ENCODE assay signal across 22 cellular contexts in the genomic region with DNA sequence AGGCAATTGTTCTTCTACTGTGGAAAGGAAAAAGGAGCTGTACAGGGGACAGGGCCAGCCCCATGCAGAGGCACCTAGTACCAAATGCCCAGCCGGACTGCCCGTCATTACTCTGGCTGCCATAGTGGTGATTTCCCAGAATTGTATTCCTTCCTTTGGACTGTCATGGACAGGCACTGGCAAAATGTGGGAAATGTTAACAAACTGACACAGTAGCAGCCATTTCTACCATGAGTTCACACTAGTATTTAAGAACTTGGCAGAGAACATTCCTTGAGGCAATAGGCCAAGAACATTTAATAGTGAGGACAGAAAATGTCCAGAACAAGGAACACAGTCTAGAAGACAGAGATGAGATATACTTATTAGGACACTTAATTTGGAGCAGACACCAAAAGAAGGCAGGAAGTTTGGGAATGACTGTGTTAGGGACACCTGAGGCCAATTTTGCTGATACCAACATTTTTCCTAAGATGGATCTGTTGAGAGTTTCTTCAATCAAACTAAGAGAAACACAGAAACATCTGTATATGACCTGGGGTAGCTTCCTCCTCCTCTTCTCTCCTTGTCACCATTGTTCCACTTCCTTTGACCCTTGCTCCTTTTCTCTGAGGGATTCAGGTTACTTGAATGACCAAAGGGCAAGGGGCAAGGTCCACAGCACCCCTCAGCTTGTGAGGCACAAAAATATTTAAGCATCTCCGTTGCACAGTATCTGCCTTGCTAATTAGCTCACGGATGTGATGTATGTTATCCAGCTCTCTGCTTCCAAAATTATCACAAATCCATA. TPM values are rescaled to one million over a fixed set of nuclear protein-coding genes. Genes with fewer than 3 reads are reported as not detected.
DNase-seq lines count a peak whose midpoint lies in the region; ATAC-seq, FAIRE-seq and TF ChIP-seq lines count a peak whose summit lies in the region.
"Had no signal": no experiment of that assay in that cellular context is flagged by ENCODE, and none has a peak within 500 bp of the region (broad histone marks: within the 10 kb centered on the region; RNA-seq: fewer than 3 reads in every experiment).

No MANE protein-coding gene starts in this region.

- no peaks in the 10 kb centered on the region for H3K36me3 ChIP-seq in K562 (ENCODE audit: control insufficient read depth, insufficient read depth, low read length)
- no peaks in the 10 kb centered on the region for H3K36me3 ChIP-seq in hepatocyte (replicated peaks; ENCODE audit: insufficient read depth, low read depth)
- no peaks in the 10 kb centered on the region for H3K36me3 ChIP-seq in sigmoid colon
- H3K36me3 ChIP-seq in uterus = no peaks in the 10 kb centered on the region

- no peaks in the 10 kb centered on the region for H3K9me1 ChIP-seq in K562 (ENCODE audit: control insufficient read depth, insufficient read depth, low read length)

- H3K4me3 ChIP-seq in K562 = no peak overlapping the region
- H3K4me3 ChIP-seq in hepatocyte = no peak overlapping the region
- no peak overlapping the region for H3K4me3 ChIP-seq in sigmoid colon
- H3K4me3 ChIP-seq in uterus = no peak overlapping the region
- H3K4me3 ChIP-seq: lung had no signal

- H4K20me1 ChIP-seq in K562 (replicated peaks; ENCODE audit: control insufficient read depth, insufficient read depth, low read length) (no peaks in the 10 kb centered on the region), hepatocyte (ENCODE audit: insufficient read depth, poor library complexity, severe bottlenecking) (no peaks in the 10 kb centered on the region)

- H3K4me2 ChIP-seq in K562 (ENCODE audit: insufficient read depth, low read length) (no peak overlapping the region), hepatocyte (peak overlapping the region; percentile 44)

- TF ChIP-seq POLR2A in K562 (conservative IDR thresholded peaks at IDR 0.05) (no peak), sigmoid colon (IDR thresholded peaks at IDR 0.05) (no peak), GM12892 (IDR thresholded peaks at IDR 0.05; ENCODE audit: low read depth, low read length) (no peak), uterus (IDR thresholded peaks at IDR 0.05) (no peak)

- H3K4me1 ChIP-seq in K562 (replicated peaks in 1 of 2; ENCODE audit: control insufficient read depth in 2 of 2, insufficient read depth in 2 of 2, low read length in 2 of 2) = peaks cover 0 to 30% of the 10 kb centered on the region in 2 experiments; a peak in 4 of 5 replicates
- H3K4me1 ChIP-seq in hepatocyte (ENCODE audit: insufficient read depth) = peaks cover 52% of the 10 kb centered on the region
- peaks cover 0 to 56% (median 37%) of the 10 kb centered on the region in 4 donors for H3K4me1 ChIP-seq in sigmoid colon
- no peaks in the 10 kb centered on the region for H3K4me1 ChIP-seq in uterus

- no peaks in the 10 kb centered on the region for H3K9me2 ChIP-seq in hepatocyte (replicated peaks; ENCODE audit: insufficient read depth)

- no peaks in the 10 kb centered on the region for H3K79me2 ChIP-seq in K562 (ENCODE audit: control insufficient read depth, insufficient read depth, low read length)
- H3K79me2 ChIP-seq in hepatocyte = no peaks in the 10 kb centered on the region

- no peaks in the 10 kb centered on the region for H3K9me3 ChIP-seq in K562 (replicated peaks; ENCODE audit: control insufficient read depth, insufficient read depth, low read depth, low read length)
- H3K9me3 ChIP-seq in hepatocyte (ENCODE audit: low read depth) = no peaks in the 10 kb centered on the region
- H3K9me3 ChIP-seq in sigmoid colon = no peaks in the 10 kb centered on the region
- H3K9me3 ChIP-seq in uterus = no peaks in the 10 kb centered on the region

- TF ChIP-seq CTCF in K562 (IDR thresholded peaks at IDR 0.05 in 2 of 3, conservative IDR thresholded peaks at IDR 0.05 in 1 of 3; ENCODE audit: insufficient read depth in 2 of 3, low read depth in 1 of 3, low read length in 3 of 3) (no peak), hepatocyte (IDR thresholded peaks at IDR 0.05; ENCODE audit: poor library complexity) (no peak), sigmoid colon (IDR thresholded peaks at IDR 0.05) (no peak), uterus (IDR thresholded peaks at IDR 0.05) (no peak)

- TF ChIP-seq EP300 in K562 (IDR thresholded peaks at IDR 0.05; ENCODE audit: low read length) = no peak
- TF ChIP-seq EP300 in sigmoid colon (IDR thresholded peaks at IDR 0.05) = peak in 1 of 4 donors; percentile 15

- no TSS peak for BruUV-seq in K562 (replicated peaks; lab: Mats Ljungman, UMichigan)

- WGBS in K562 (ENCODE audit: insufficient coverage, low coverage, missing lambda C conversion rate) = 72% methylated on average over 4 of the region's 4 CpGs
- 91% methylated on average over 4 of the region's 4 CpGs for WGBS in hepatocyte (ENCODE audit: low lambda C conversion rate, missing lambda C conversion rate)
- WGBS in sigmoid colon, 2 donors = 84 to 88% methylated on average over 4 of the region's 4 CpGs

- POLR2A ChIA-PET in K562 (lab: Yijun Ruan, JAX) = interaction anchor here (0.7 to 1.6 kb wide), 3 partner anchors 11 to 19 kb away, joined by 3 to 6 read pairs (median 3); no protein-coding TSS in a partner anchor

- DNase-seq in EH (ENCODE audit: low read depth) (peak; percentile 46), K562 (ENCODE audit: extremely low read depth in 1 of 4, low spot score in 3 of 4) (no peak), hepatocyte (ENCODE audit: low spot score) (no peak), sigmoid colon (no peak), GM12892 (ENCODE audit: insufficient read length) (no peak), NCI-H1417 treated with DMSO at 0.1 percent for 48 hours (lab: John Stamatoyannopoulos, UW) (no peak), uterus (no peak)
- DNase-seq: activated CD4-positive, alpha-beta T cell treated with anti-CD3 and anti-CD28 coated beads for 48 hours; activated effector memory CD4-positive, alpha-beta T cell treated with anti-CD3 and anti-CD28 coated beads, Interleukin-2, amount 50 U/mL, for 16 hours; AML-193; amygdala; head of caudate nucleus; immature natural killer cell; NCI-H187 treated with DMSO at 0.1 percent for 48 hours; NCI-H446 treated with DMSO at 0.1 percent for 48 hours; NK-92 treated with Interleukin-12 subunit alpha and Interleukin-12 subunit beta, amount 100 ng/mL, for 24 hours had no signal

- TF ChIP-seq RAD21 in K562 (CRISPR knock-in tag; conservative IDR thresholded peaks at IDR 0.05 in 1 of 2, IDR thresholded peaks at IDR 0.05 in 1 of 2) = no peak

- no peak overlapping the region for H3K9ac ChIP-seq in K562 (ENCODE audit: insufficient read depth in 1 of 2, low read depth in 2 of 2, low read length in 2 of 2)

- no peak for FAIRE-seq in K562 (lab: Jason Lieb, UNC)
- FAIRE-seq in GM12892 (lab: Jason Lieb, UNC) = no peak
- FAIRE-seq: colon, urothelium cell line had no signal

- H3K27ac ChIP-seq in K562 (ENCODE audit: extremely low read depth, low read depth, low read length) (no peak overlapping the region), hepatocyte (peak overlapping the region; percentile 74), sigmoid colon (peak overlapping the region; percentile 55 to 80 (median 65)), uterus (no peak overlapping the region)
- H3K27ac ChIP-seq: epithelial cell of prostate had no signal

- no peak for ATAC-seq in K562
- ATAC-seq in GM21390 (IDR thresholded peaks at IDR 0.05; ENCODE audit: unreplicated experiment) = no peak
- ATAC-seq: stimulated activated effector memory CD8-positive, alpha-beta T cell treated with anti-CD3 and anti-CD28 coated beads, Interleukin-12 subunit alpha, Interleukin-12 subunit beta, amount 100 ng/mL, for 72 hours had no signal

- in situ Hi-C loops in K562 (cut with MboI) = no loop called here

- CTCF ChIA-PET in K562 (lab: Yijun Ruan, JAX; ENCODE audit: low intra/inter-chr PET ratio) = no interaction called here

- H3K27me3 ChIP-seq in K562 (ENCODE audit: control insufficient read depth in 2 of 2, insufficient read depth in 2 of 2, low read length in 2 of 2) (no peaks in the 10 kb centered on the region), hepatocyte (no peaks in the 10 kb centered on the region), sigmoid colon (no peaks in the 10 kb centered on the region), uterus (no peaks in the 10 kb centered on the region)

- no peak overlapping the region for H2AFZ ChIP-seq in K562 (ENCODE audit: low read depth, low read length)
- no peak overlapping the region for H2AFZ ChIP-seq in hepatocyte

- intact Hi-C loops in K562 (cut with micrococcal nuclease) = no loop called here
- intact Hi-C loops in sigmoid colon (cut with DNase I) = loop anchor here (5.0 kb wide), 1 partner anchor 176 kb away; no protein-coding TSS in a partner anchor
- intact Hi-C loops in uterus (cut with DNase I; ENCODE audit: low total_unique reads) = no loop called here

TF ChIP-seq in K562, 482 proteins besides CTCF, POLR2A, EP300 and RAD21 (continues in another document):
- TF ChIP-seq MAFG (tag; conservative IDR thresholded peaks at IDR 0.05) (peak; percentile 37), C11orf30 (IDR thresholded peaks at IDR 0.05; ENCODE audit: low read depth) (0 out of 2 replicates have a peak, but pooled peaks have one; percentile 61), FOXJ3 (CRISPR knock-in tag; IDR thresholded peaks at IDR 0.05) (no peak), ASH1L (IDR thresholded peaks at IDR 0.05; ENCODE audit: borderline replicate concordance, low read depth, partially characterized antibody) (no peak), MAFK (IDR thresholded peaks at IDR 0.05; ENCODE audit: low read length) (peak; percentile 40)

RNA-seq across cellular contexts. Expression of a gene that starts 14.9 kb away (rescaled TPM):
- 13.8 and 18.6 TPM in 2 replicates for total RNA-seq in K562 (2011; cell fraction: chromatin; rRNA removed; ENCODE audit: low replicate concordance)
- total RNA-seq in K562 (2011; cell fraction: nucleolus; rRNA removed) = 13.8 and 20.4 TPM in 2 replicates
- 13.9 and 19.7 TPM in 2 replicates for total RNA-seq in K562 (2011; cell fraction: nucleoplasm; rRNA removed)
- 7.4 and 9.6 TPM in 2 replicates for total RNA-seq in K562 (2014; rRNA removed)
- total RNA-seq in K562 (2014; rRNA removed; fragmentation: Illumina TruSeq; extraction: Trizol) = 13.3 and 13.9 TPM in 2 replicates
- 13.5 and 13.8 TPM in 2 replicates for total RNA-seq in K562 (2015; rRNA removed; fragmentation: Illumina TruSeq; extraction: Trizol)
- 11.7 and 12.3 TPM in 2 replicates for total RNA-seq in K562 (2021)
- 8.7 and 10.0 TPM in 2 replicates for polyA plus RNA-seq in K562 (2011; rRNA removed)
- 7.1 and 9.6 TPM in 2 replicates for polyA plus RNA-seq in K562 (2011; cell fraction: cytosol; rRNA removed)
- polyA plus RNA-seq in K562 (2011; cell fraction: nucleus; rRNA removed) = 16.3 and 17.9 TPM in 2 replicates
- 19.8 and 27.5 TPM in 2 replicates for polyA plus RNA-seq in K562 (2012)
- 21.7 and 24.0 TPM in 2 replicates for polyA plus RNA-seq in K562 (2014; fragmentation: Illumina TruSeq; extraction: Trizol)
- polyA plus RNA-seq in K562 (2014; fragmentation: Nextera tagmentation; extraction: Ambion mirVana) = 10 to 100 TPM; 13.6 to 18.3 TPM
- polyA plus RNA-seq in K562 (2014; rRNA removed) = 12.9 and 16.4 TPM in 2 replicates
- polyA minus RNA-seq in K562 (2011; rRNA and poly(A)+ RNA removed) = 7.4 and 9.3 TPM in 2 replicates
- polyA minus RNA-seq in K562 (2011; cell fraction: cytosol; rRNA and poly(A)+ RNA removed) = 3.6 and 6.5 TPM in 2 replicates
- polyA minus RNA-seq in K562 (2011; cell fraction: nucleus; rRNA and poly(A)+ RNA removed) = 6.1 and 7.9 TPM in 2 replicates
- 9.8 and 10.0 TPM in 2 replicates for total RNA-seq in hepatocyte
- 3.6 and 4.1 TPM in 2 replicates for polyA plus RNA-seq in hepatocyte
- total RNA-seq in sigmoid colon = under 1 TPM in 1 of 4 donors, not detected in 3; 0.36 TPM
- 10 to 100 TPM; 27.6 to 86.9 (median 34.7) TPM for polyA plus RNA-seq in sigmoid colon
- 12.7 TPM for polyA plus RNA-seq in GM12892 (2012; ENCODE audit: missing spikeins)
- total RNA-seq in uterus = not detected
- polyA plus RNA-seq: immature natural killer cell had no signal

Comparison
In these comparisons a context has a peak if more than half of its experiments do, and no peak if none do; other contexts are left out.
1. H3K27ac ChIP-seq: peak in hepatocyte (single experiment) and sigmoid colon (4 of 4); none in K562 (single experiment) and uterus (0 of 2).